In the genomic region with DNA sequence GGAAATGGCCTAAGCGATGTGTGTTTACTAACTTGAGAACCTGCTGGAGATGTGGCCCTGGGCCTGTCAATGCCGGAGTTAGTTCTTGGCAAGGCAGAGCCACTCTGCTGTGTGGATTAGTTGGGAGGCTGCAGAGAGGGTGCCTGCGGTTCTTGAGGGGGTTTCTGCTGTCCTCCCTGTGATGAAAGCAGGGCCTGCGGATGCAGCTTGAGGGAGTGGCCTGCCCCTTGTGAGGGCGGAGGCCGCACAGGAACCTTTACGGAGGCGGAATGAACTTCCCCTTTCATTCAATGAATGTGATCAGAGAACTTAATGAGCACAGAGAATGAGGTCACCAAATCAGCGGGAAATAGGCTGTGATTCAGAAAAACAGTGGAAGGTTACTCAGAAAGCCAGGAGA, we compare ENCODE assay signal across 9 cellular contexts. TPM values are rescaled to one million over a fixed set of nuclear protein-coding genes. Genes with fewer than 3 reads are reported as not detected.
DNase-seq lines count a peak whose midpoint lies in the region; ATAC-seq and TF ChIP-seq lines count a peak whose summit lies in the region.
"Had no signal": no experiment of that assay in that cellular context is flagged by ENCODE, and none has a peak within 500 bp of the region (broad histone marks: within the 10 kb centered on the region; RNA-seq: fewer than 3 reads in every experiment).

No MANE protein-coding gene starts in this region.

- H3K36me3 Mint-ChIP-seq in activated CD4-positive, alpha-beta memory T cell treated with anti-CD3 and anti-CD28 coated beads, Interleukin-2, amount 10 ng/mL, durations not matched to agents 7 days and 5 days (ENCODE audit: low read depth): no peaks in the 10 kb centered on the region

- TF ChIP-seq POLR2A in erythroblast (IDR thresholded peaks at IDR 0.05; ENCODE audit: low read length): no peak

- POLR2A ChIA-PET in activated CD4-positive, alpha-beta memory T cell treated with anti-CD3 and anti-CD28 coated beads, Interleukin-2, amount 10 ng/mL, durations not matched to agents 7 days and 5 days (lab: Charles Lee): no interaction called here

- H3K4me1 Mint-ChIP-seq in activated CD4-positive, alpha-beta memory T cell treated with anti-CD3 and anti-CD28 coated beads, Interleukin-2, amount 10 ng/mL, durations not matched to agents 7 days and 5 days: peaks cover 18% of the 10 kb centered on the region

- peak; percentile 67 for ATAC-seq in HG02870 (IDR thresholded peaks at IDR 0.05; ENCODE audit: unreplicated experiment)
- ATAC-seq in HG03571 (IDR thresholded peaks at IDR 0.05; ENCODE audit: unreplicated experiment): no peak
- ATAC-seq in GM19395 (IDR thresholded peaks at IDR 0.05; ENCODE audit: unreplicated experiment): no peak

- CTCF ChIA-PET in activated CD4-positive, alpha-beta memory T cell treated with anti-CD3 and anti-CD28 coated beads, Interleukin-2, amount 10 ng/mL, durations not matched to agents 7 days and 5 days (lab: Charles Lee): no interaction called here

- H3K27me3 Mint-ChIP-seq in activated CD4-positive, alpha-beta memory T cell treated with anti-CD3 and anti-CD28 coated beads, Interleukin-2, amount 10 ng/mL, durations not matched to agents 7 days and 5 days: peaks cover 3% of the 10 kb centered on the region

- H3K4me3 Mint-ChIP-seq in activated CD4-positive, alpha-beta memory T cell treated with anti-CD3 and anti-CD28 coated beads, Interleukin-2, amount 10 ng/mL, durations not matched to agents 7 days and 5 days: no peak overlapping the region

- no peaks in the 10 kb centered on the region for H3K9me3 Mint-ChIP-seq in activated CD4-positive, alpha-beta memory T cell treated with anti-CD3 and anti-CD28 coated beads, Interleukin-2, amount 10 ng/mL, durations not matched to agents 7 days and 5 days

- peak; percentile 7 for DNase-seq in GF-D8 (lab: John Stamatoyannopoulos, UW)
- peak; percentile 35 for DNase-seq in activated CD4-positive, alpha-beta memory T cell treated with anti-CD3 and anti-CD28 coated beads, Interleukin-2, amount 10 ng/mL, durations not matched to agents 7 days and 5 days
- DNase-seq in iris pigment epithelial cell (ENCODE audit: low read depth): peak; percentile 6
- DNase-seq in erythroblast (lab: John Stamatoyannopoulos, UW): no peak
- no peak for DNase-seq in NCI-H69 (lab: John Stamatoyannopoulos, UW)

- no peak overlapping the region for H3K27ac Mint-ChIP-seq in activated CD4-positive, alpha-beta memory T cell treated with anti-CD3 and anti-CD28 coated beads, Interleukin-2, amount 10 ng/mL, durations not matched to agents 7 days and 5 days

RNA-seq across cellular contexts. Expression of gene VWA3B, which starts 47.2 kb away (rescaled TPM):
- not detected for total RNA-seq in activated CD4-positive, alpha-beta memory T cell treated with anti-CD3 and anti-CD28 coated beads, Interleukin-2, amount 10 ng/mL, durations not matched to agents 7 days and 5 days
- total RNA-seq: vagina had no signal

Comparison
In these comparisons a context has a peak if more than half of its experiments do, and no peak if none do; other contexts are left out.
1. DNase-seq: peak in GF-D8 (single experiment), activated CD4-positive, alpha-beta memory T cell treated with anti-CD3 and anti-CD28 coated beads, Interleukin-2, amount 10 ng/mL, durations not matched to agents 7 days and 5 days (single experiment) and iris pigment epithelial cell (single experiment); none in erythroblast (0 of 2) and NCI-H69 (single experiment).